Comparison of ENCODE assay signal across 8 cellular contexts in the genomic region with DNA sequence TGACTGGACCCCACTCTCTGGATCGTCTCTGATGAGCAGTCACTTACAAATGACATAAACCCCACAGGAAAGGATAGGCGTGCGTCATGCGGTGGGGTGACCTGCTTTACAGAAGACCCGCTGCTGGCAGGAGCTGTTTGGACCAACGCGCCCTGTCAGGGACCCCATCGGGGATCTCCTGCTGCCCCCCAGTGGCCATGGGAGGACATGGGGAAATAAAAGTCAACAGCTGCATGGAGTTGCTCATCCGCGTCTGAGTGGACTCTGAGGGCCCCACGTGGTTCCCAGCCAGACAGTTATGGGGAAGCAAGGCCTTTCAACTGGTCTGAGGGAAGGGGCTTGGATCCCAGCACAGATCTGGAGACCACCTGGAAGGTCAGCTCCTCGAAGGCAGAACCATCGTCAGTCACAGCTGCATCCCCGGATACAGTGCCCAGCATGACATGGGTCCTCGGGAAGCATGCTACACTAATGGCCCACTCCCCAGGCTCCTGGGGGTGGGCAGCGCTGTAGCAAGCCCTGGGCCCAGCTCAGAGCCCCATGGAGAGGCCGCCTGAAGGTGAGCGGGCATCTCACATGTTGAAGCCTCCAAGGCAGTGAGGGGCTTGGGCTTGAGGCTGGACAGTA. TPM values are rescaled to one million over a fixed set of nuclear protein-coding genes. Genes with fewer than 3 reads are reported as not detected.
A peak's percentile ranks its signal among the peaks of the same experiment; 100 is the strongest.
DNase-seq lines count a peak whose midpoint lies in the region; ATAC-seq lines count a peak whose summit lies in the region.

No MANE protein-coding gene starts in this region.

- DNase-seq in COLO829 (ENCODE audit: low spot score) = peak; percentile 90
- DNase-seq in NCI-H345 (lab: John Stamatoyannopoulos, UW) = peak; percentile 70
- DNase-seq in activated CD4-positive, alpha-beta T cell treated with anti-CD3 and anti-CD28 coated beads for 1 hour = peak; percentile 62
- DNase-seq in central memory CD8-positive, alpha-beta T cell (ENCODE audit: low spot score in 2 of 2) = peak; percentile 64 to 68
- peak; percentile 81 for DNase-seq in left lobe of liver (ENCODE audit: low spot score)
- peak; percentile 65 for DNase-seq in stimulated activated CD4-positive, alpha-beta T cell treated with anti-CD3 and anti-CD28 coated beads, Interleukin-2, amount 100 ng/mL, for 4 hours (ENCODE audit: low read depth)

- H3K36me3 Mint-ChIP-seq in central memory CD8-positive, alpha-beta T cell (ENCODE audit: insufficient read depth) = no peaks in the 10 kb centered on the region

- peak overlapping the region; percentile 23 for H3K27ac Mint-ChIP-seq in central memory CD8-positive, alpha-beta T cell (ENCODE audit: low read depth)

- ATAC-seq in HG02610 (IDR thresholded peaks at IDR 0.05; ENCODE audit: unreplicated experiment) = peak; percentile 47
- peak; percentile 69 for ATAC-seq in central memory CD8-positive, alpha-beta T cell (replicated peaks; ENCODE audit: extremely low read depth, poor library complexity, severe bottlenecking)
- ATAC-seq in left lobe of liver = peak; percentile 79
- no peak for ATAC-seq in HG03378 (IDR thresholded peaks at IDR 0.05; ENCODE audit: unreplicated experiment)

- peaks cover 17% of the 10 kb centered on the region for H3K4me1 Mint-ChIP-seq in central memory CD8-positive, alpha-beta T cell

- no peaks in the 10 kb centered on the region for H3K9me3 Mint-ChIP-seq in central memory CD8-positive, alpha-beta T cell

- H3K4me3 Mint-ChIP-seq in central memory CD8-positive, alpha-beta T cell = no peak overlapping the region

- no peaks in the 10 kb centered on the region for H3K27me3 Mint-ChIP-seq in central memory CD8-positive, alpha-beta T cell

RNA-seq across cellular contexts. Expression of gene PTH1R, which starts 32.1 kb away (rescaled TPM):
- 24.6 TPM for total RNA-seq in left lobe of liver

RNA-seq across cellular contexts. Expression of gene MYL3, which starts 46.4 kb away (rescaled TPM):
- 1.4 TPM for total RNA-seq in left lobe of liver
